Comparison of ENCODE assay signal across 9 cellular contexts in the genomic region with DNA sequence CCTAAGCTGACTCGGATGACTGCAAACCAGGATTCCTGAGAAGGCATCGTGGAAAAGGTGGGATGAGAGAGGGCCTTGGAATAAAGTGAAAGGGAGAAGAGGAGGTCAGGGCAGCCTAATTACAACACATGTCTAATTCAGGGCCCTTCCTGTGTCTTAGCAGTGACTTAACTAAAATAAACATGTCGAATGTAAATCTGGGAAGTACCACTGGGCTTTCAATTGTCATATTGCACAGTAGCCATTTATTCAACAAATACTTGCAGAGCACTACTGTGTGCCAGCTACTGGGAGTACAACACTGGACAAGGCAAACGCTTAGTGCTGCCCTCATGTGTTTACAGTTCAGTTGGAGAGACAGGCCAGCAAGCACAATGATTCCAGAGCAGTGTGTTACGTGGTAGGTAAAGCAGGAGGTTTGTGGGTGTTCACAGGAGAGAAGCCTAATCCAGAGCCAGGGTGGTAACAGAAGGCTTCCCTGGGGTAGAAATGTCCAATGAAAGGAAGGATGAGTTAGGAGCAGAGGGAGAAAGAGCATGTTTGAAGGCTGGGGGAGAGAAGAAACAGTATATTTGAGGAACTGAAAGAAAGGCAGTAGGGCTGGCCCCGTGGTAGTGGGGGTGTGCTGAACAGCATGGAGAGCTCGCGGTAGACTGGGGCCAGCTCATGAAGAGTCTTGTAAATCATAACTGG. TPM values are rescaled to one million over a fixed set of nuclear protein-coding genes. Genes with fewer than 3 reads are reported as not detected.
DNase-seq lines count a peak whose midpoint lies in the region; ATAC-seq, FAIRE-seq and TF ChIP-seq lines count a peak whose summit lies in the region.
"Had no signal": no experiment of that assay in that cellular context is flagged by ENCODE, and none has a peak within 500 bp of the region (broad histone marks: within the 10 kb centered on the region; RNA-seq: fewer than 3 reads in every experiment).

No MANE protein-coding gene starts in this region.

- TF ChIP-seq CTCF in astrocyte of the spinal cord (IDR thresholded peaks at IDR 0.05; ENCODE audit: low read depth, low read length) (peak; percentile 20), H9 (conservative IDR thresholded peaks at IDR 0.05) (no peak; the same call in 2 of the 3 replicates)

- H3K27me3 Mint-ChIP-seq in H9 (ENCODE audit: low read depth): peaks cover 1% of the 10 kb centered on the region; the same call in 1 of the 2 replicates
- H3K27me3 Mint-ChIP-seq: central memory CD8-positive, alpha-beta T cell had no signal

- H3K79me1 ChIP-seq in H9 (ENCODE audit: insufficient read depth, low read depth, low read length, poor library complexity, severe bottlenecking): no peaks in the 10 kb centered on the region

- H3K9me3 ChIP-seq in H9 (ENCODE audit: control insufficient read depth, low read depth, low read length): no peaks in the 10 kb centered on the region

- no peak overlapping the region for H4K8ac ChIP-seq in H9 (replicated peaks; ENCODE audit: insufficient read length, low read depth, low read length)

- no peaks in the 10 kb centered on the region for H3K9me3 Mint-ChIP-seq in H9

- peaks cover 8% of the 10 kb centered on the region; the same call in 1 of the 2 replicates for H3K4me1 ChIP-seq in H9 (ENCODE audit: insufficient read depth, low read length)

- H3K4me3 ChIP-seq in astrocyte of the spinal cord (ENCODE audit: low read depth, low read length): no peak overlapping the region

- no peak overlapping the region for H2BK12ac ChIP-seq in H9 (ENCODE audit: insufficient read length, low read depth, low read length)

- H3K27me3 ChIP-seq in H9 (ENCODE audit: insufficient read depth, low read length): 0 out of 2 replicates have a peak, but pooled peaks cover 2% of the 10 kb centered on the region

- H2AFZ ChIP-seq in H9 (ENCODE audit: low read length): no peak overlapping the region

- no CpG with 5 or more reads among the region's 8 CpGs for WGBS in H9 (ENCODE audit: extremely low coverage, insufficient read length, low lambda C conversion rate)

- no peak overlapping the region for H2BK120ac ChIP-seq in H9 (ENCODE audit: low read depth, low read length, poor library complexity, severe bottlenecking)

- H3K14ac ChIP-seq in H9 (ENCODE audit: insufficient read depth, low read length): no peak overlapping the region

- H2BK5ac ChIP-seq in H9 (ENCODE audit: insufficient read length, low read length): no peak overlapping the region

- no peak overlapping the region for H2BK15ac ChIP-seq in H9 (ENCODE audit: low read depth, low read length)

- H3K4me3 Mint-ChIP-seq in H9: no peak overlapping the region
- H3K4me3 Mint-ChIP-seq: central memory CD8-positive, alpha-beta T cell had no signal

- ATAC-seq in GM21723 (IDR thresholded peaks at IDR 0.05; ENCODE audit: unreplicated experiment): peak; percentile 97

- no peaks in the 10 kb centered on the region for H4K20me1 ChIP-seq in H9 (ENCODE audit: control insufficient read depth, insufficient read depth, insufficient read length)

- H3K4me1 Mint-ChIP-seq in H9: peaks cover 60 to 72% of the 10 kb centered on the region in 2 experiments
- H3K4me1 Mint-ChIP-seq: central memory CD8-positive, alpha-beta T cell had no signal

- no peak overlapping the region for H3K9ac ChIP-seq in H9 (ENCODE audit: extremely low read depth, insufficient read length, low read length)

- no peak overlapping the region for H3K4ac ChIP-seq in H9 (ENCODE audit: low read depth, low read length)

- no peak overlapping the region for H2BK20ac ChIP-seq in H9 (ENCODE audit: low read depth, low read length, poor library complexity, severe bottlenecking)

- no peaks in the 10 kb centered on the region for H3K23me2 ChIP-seq in H9 (ENCODE audit: insufficient read length, low read depth, low read length, poor library complexity, severe bottlenecking)

- FAIRE-seq in HTR-8/SVneo (lab: Jason Lieb, UNC): peak; percentile 33

- no peaks in the 10 kb centered on the region for H3K79me2 ChIP-seq in H9 (ENCODE audit: insufficient read depth, low read length)

- no peaks in the 10 kb centered on the region for H3K36me3 Mint-ChIP-seq in H9 (ENCODE audit: insufficient read depth in 1 of 3, low read depth in 3 of 3)

- H4K91ac ChIP-seq in H9 (ENCODE audit: insufficient read length, low read depth, low read length): no peak overlapping the region

- no peak overlapping the region for H3T11ph ChIP-seq in H9 (ENCODE audit: low read length)

- H3K27ac Mint-ChIP-seq in H9: 0 out of 7 replicates have a peak overlapping the region, but pooled peaks of 1 of the 3 experiments have one; percentile 1

- no peak overlapping the region for H3K18ac ChIP-seq in H9 (ENCODE audit: insufficient read length, low read depth, low read length)

- H2AK5ac ChIP-seq in H9 (ENCODE audit: insufficient read length, low read length): no peak overlapping the region

- H3K56ac ChIP-seq in H9 (ENCODE audit: insufficient read length, low read depth, low read length): no peak overlapping the region

- H3K4me2 ChIP-seq in H9 (ENCODE audit: insufficient read depth, insufficient read length, low read length): no peak overlapping the region

- no peak overlapping the region for H4K5ac ChIP-seq in H9 (ENCODE audit: insufficient read length, low read depth, low read length)

- no peak overlapping the region for H3K23ac ChIP-seq in H9 (ENCODE audit: insufficient read length, low read depth, low read length)

- peak; percentile 51 for DNase-seq in ELR (ENCODE audit: low read depth)
- DNase-seq in HTR-8/SVneo (ENCODE audit: insufficient read length, low spot score): no peak
- DNase-seq in astrocyte of the spinal cord (ENCODE audit: low read depth, low spot score): no peak
- peak; percentile 49 for DNase-seq in medulla oblongata (ENCODE audit: extremely low spot score)
- DNase-seq in superior temporal gyrus (ENCODE audit: extremely low spot score): no peak
- no peak for DNase-seq in ecto neural progenitor cell (ENCODE audit: low spot score)
- no peak for DNase-seq in H9

- H3K27ac ChIP-seq in H9 (ENCODE audit: insufficient read length, low read depth, low read length): no peak overlapping the region

- in situ Hi-C loops in astrocyte of the spinal cord (cut with HindIII; ENCODE audit: low sequenced_read_pairs): no loop called here

RNA-seq across cellular contexts. Expression of gene RASAL2, which starts 38.0 kb away (rescaled TPM):
- 22.2 and 22.3 TPM in 2 replicates for total RNA-seq in H9 (2021)

Comparison
In these comparisons a context has a peak if more than half of its experiments do, and no peak if none do; other contexts are left out.
1. DNase-seq: peak in ELR (single experiment) and medulla oblongata (single experiment); none in HTR-8/SVneo (single experiment), astrocyte of the spinal cord (single experiment), superior temporal gyrus (single experiment), ecto neural progenitor cell (single experiment) and H9 (single experiment).